8 cellular contexts compared by ENCODE assay signal in the genomic region with DNA sequence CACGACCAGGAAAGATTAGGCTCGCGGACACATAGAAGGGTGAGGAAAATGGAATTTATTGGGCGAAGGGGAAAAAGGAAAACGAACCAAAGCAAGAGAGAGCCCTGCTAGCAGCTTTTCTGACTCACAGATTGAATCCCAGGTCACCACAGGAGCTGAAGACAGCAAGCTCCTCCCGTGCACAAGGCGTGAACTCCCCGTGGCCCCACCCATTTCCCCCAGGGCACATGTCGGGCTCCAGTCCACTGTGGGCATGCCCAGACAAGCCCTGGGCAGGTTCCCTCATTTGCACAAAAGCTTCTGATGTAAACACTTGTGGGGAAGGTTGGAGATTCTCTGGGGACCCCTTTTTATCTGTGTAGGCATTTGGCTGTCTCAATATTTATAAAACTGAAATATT.
DNase-seq lines count a peak whose midpoint lies in the region; ATAC-seq, FAIRE-seq and TF ChIP-seq lines count a peak whose summit lies in the region.

No MANE protein-coding gene starts in this region.

- no peak for TF ChIP-seq CTCF in GM10248 (IDR thresholded peaks at IDR 0.05; ENCODE audit: control extremely low read depth, extremely low read depth, low read depth, missing control alignments)

- CTCF ChIA-PET in GM10248 (lab: Yijun Ruan, JAX): no interaction called here

- intact Hi-C loops in left ventricle myocardium superior (cut with micrococcal nuclease): no loop called here

- POLR2A ChIA-PET in GM10248 (lab: Yijun Ruan, JAX): no interaction called here

- peak; percentile 75 for DNase-seq in DMS153 (lab: John Stamatoyannopoulos, UW)
- DNase-seq in M059J (ENCODE audit: low read depth): peak; percentile 92
- DNase-seq in left ventricle myocardium superior: peak; percentile 77
- DNase-seq in stromal cell of bone marrow (ENCODE audit: low read depth): peak; percentile 87
- no peak for DNase-seq in GM10248 (ENCODE audit: extremely low spot score)
- no peak for DNase-seq in frontal cortex (ENCODE audit: low spot score in 2 of 2)

- ATAC-seq in GM21526 (IDR thresholded peaks at IDR 0.05; ENCODE audit: low FRiP score, unreplicated experiment) (peak; percentile 52), left ventricle myocardium superior (peak; percentile 94)

- FAIRE-seq in TTC549 (lab: Jason Lieb, UNC): peak; percentile 93
- no peak for FAIRE-seq in frontal cortex (lab: Jason Lieb, UNC)

Comparison
In these comparisons a context has a peak if more than half of its experiments do, and no peak if none do; other contexts are left out.
1. DNase-seq: peak in DMS153 (single experiment), M059J (single experiment), left ventricle myocardium superior (single experiment) and stromal cell of bone marrow (single experiment); none in GM10248 (single experiment) and frontal cortex (0 of 2).